In genomic region chr5:165404917-165405316, GRCh38 we compare ENCODE assay signal across 24 cellular contexts.
"Had no signal": no experiment of that assay in that cellular context is flagged by ENCODE, and none has a peak within 500 bp of the region (broad histone marks: within the 10 kb centered on the region; RNA-seq: fewer than 3 reads in every experiment).

No MANE protein-coding gene starts in this region.

- H3K4me3 ChIP-seq: coronary artery, dorsolateral prefrontal cortex, esophagus muscularis mucosa, gastroesophageal sphincter, heart left ventricle, hepatocyte, left lung, lower lobe of right lung, mucosa of descending colon had no signal

- H3K4me1 Mint-ChIP-seq: immature natural killer cell, naive B cell had no signal

- FAIRE-seq: colon, endothelial cell of umbilical vein, frontal cortex had no signal

- ATAC-seq: foreskin keratinocyte, gastroesophageal sphincter, heart left ventricle, left lung, left ventricle myocardium superior, lower lobe of right lung, mucosa of descending colon had no signal

- DNase-seq: dermis blood vessel endothelial cell; dorsolateral prefrontal cortex; effector CD4-positive, alpha-beta T cell; effector memory CD4-positive, alpha-beta T cell; foreskin keratinocyte; heart left ventricle; hypothalamus; immature natural killer cell; islet precursor cell; left cardiac atrium; left lung; left ventricle myocardium superior; lower lobe of right lung; mesenchymal stem cell; mucosa of descending colon; naive B cell had no signal

- H3K36me3 ChIP-seq: esophagus muscularis mucosa, gastroesophageal sphincter, heart left ventricle, left lung, lower lobe of right lung had no signal

- H3K4me1 ChIP-seq: esophagus muscularis mucosa, foreskin keratinocyte, gastroesophageal sphincter, heart left ventricle, lower lobe of right lung had no signal

- H3K4me3 Mint-ChIP-seq: immature natural killer cell, mesothelial cell of epicardium, naive B cell had no signal

- H3K27ac ChIP-seq: coronary artery, dorsolateral prefrontal cortex, esophagus muscularis mucosa, foreskin keratinocyte, gastroesophageal sphincter, heart left ventricle, hepatocyte, left lung, lower lobe of right lung had no signal

- H3K27ac Mint-ChIP-seq: immature natural killer cell, mesothelial cell of epicardium, naive B cell had no signal

- H3K36me3 Mint-ChIP-seq: immature natural killer cell, naive B cell had no signal

- H3K27me3 Mint-ChIP-seq: naive B cell had no signal

- H3K9me3 ChIP-seq: lower lobe of right lung, mucosa of descending colon had no signal
